ENCODE assay signal across 17 cellular contexts in the genomic region with DNA sequence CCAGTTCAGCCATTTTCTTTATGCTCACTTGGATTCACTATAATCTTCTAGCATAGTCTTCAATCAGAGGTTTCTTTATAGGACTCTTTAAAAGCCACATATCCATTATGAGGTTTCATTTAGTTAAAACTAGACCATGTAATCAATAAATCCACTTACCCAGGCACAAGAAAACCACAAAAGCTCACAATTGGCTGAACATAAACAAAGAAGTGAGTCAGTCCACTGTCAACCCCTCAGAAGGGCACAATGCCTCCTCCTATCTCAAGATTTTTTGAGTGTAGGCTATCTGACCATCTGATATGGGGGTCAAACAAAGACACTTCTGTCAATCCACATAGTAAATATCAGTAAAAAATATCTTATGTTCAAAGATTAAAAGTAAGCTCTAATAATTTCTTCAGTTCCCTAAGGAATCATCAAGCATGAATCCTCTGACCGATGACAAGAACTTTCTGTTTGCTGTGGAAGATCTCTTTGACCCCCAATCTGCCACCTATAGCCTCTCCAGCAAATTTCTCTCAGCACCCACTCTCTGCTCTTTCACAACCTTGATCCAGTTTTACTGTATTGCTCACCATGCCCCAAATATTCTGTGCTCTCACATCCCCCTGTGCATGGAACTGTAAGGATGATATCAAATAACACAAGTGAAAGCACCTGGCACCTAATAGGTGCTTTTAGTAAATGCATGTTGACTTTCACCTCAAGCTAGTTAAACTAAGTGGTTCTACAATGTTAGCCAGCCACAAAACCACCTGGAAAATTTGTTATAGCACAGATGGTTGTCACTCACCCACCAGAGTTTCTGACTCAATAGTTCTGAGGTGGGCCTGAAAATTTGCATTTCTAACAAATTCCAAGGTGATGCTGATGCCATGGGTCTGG. TPM values are rescaled to one million over a fixed set of nuclear protein-coding genes. Genes with fewer than 3 reads are reported as not detected.
DNase-seq lines count a peak whose midpoint lies in the region; ATAC-seq, FAIRE-seq and TF ChIP-seq lines count a peak whose summit lies in the region.
"Had no signal": no experiment of that assay in that cellular context is flagged by ENCODE, and none has a peak within 500 bp of the region (broad histone marks: within the 10 kb centered on the region; RNA-seq: fewer than 3 reads in every experiment).

No MANE protein-coding gene starts in this region.

- H3K4me1 ChIP-seq in A549: peaks cover 61% of the 10 kb centered on the region
- peaks cover 23% of the 10 kb centered on the region for H3K4me1 ChIP-seq in GM12878 (ENCODE audit: control insufficient read depth, insufficient read depth, low read length)
- H3K4me1 ChIP-seq: heart right ventricle had no signal

- POLR2A ChIA-PET in A549 (lab: Yijun Ruan, JAX): no interaction called here
- POLR2A ChIA-PET in GM12878 (lab: Charles Lee): interaction anchor here (0.9 to 1.0 kb wide), 3 partner anchors 14 to 21 kb away, joined by 3 to 5 read pairs (median 3); no protein-coding TSS in a partner anchor

- no peaks in the 10 kb centered on the region for H4K20me1 ChIP-seq in GM12878 (ENCODE audit: control insufficient read depth, insufficient read depth)

- H3K4me2 ChIP-seq in A549 (peak overlapping the region; percentile 22; the same call in 1 of the 3 replicates), GM12878 (ENCODE audit: control insufficient read depth, insufficient read depth) (peak overlapping the region; percentile 13)

- H3K36me3 Mint-ChIP-seq in activated T-helper 2 cell treated with anti-CD3 and anti-CD28 coated beads, Interferon-gamma antibody, Interleukin-2, Interleukin-4, amounts not matched to agents 10 μg/mL and 5 μg/mL and 100 μg/mL, durations not matched to agents 14 hours and 24 hours and 36 hours (ENCODE audit: low read depth): no peaks in the 10 kb centered on the region

- RAD21 ChIA-PET in GM12878 (lab: Charles Lee; ENCODE audit: unreplicated experiment): interaction anchor here (1.2 to 1.5 kb wide), 4 partner anchors 11 to 77 kb away, joined by 5 to 8 read pairs (median 6); no protein-coding TSS in a partner anchor

- peaks cover 9% of the 10 kb centered on the region for H3K27me3 Mint-ChIP-seq in activated T-helper 2 cell treated with anti-CD3 and anti-CD28 coated beads, Interferon-gamma antibody, Interleukin-2, Interleukin-4, amounts not matched to agents 10 μg/mL and 5 μg/mL and 100 μg/mL, durations not matched to agents 14 hours and 24 hours and 36 hours (ENCODE audit: low read depth)

- TF ChIP-seq RAD21 in A549 (conservative IDR thresholded peaks at IDR 0.05 in 1 of 2, IDR thresholded peaks at IDR 0.05 in 1 of 2) (no peak), GM12878 (IDR thresholded peaks at IDR 0.05; ENCODE audit: insufficient read depth, low read depth, low read length) (no peak)

- no peak for TF ChIP-seq EP300 in A549 (IDR thresholded peaks at IDR 0.05)
- TF ChIP-seq EP300 in GM12878 (IDR thresholded peaks at IDR 0.05; ENCODE audit: borderline replicate concordance in 1 of 2, control insufficient read depth in 1 of 2, low read depth in 2 of 2, low read length in 2 of 2): no peak

- no peak overlapping the region for H3K27ac Mint-ChIP-seq in activated T-helper 2 cell treated with anti-CD3 and anti-CD28 coated beads, Interferon-gamma antibody, Interleukin-2, Interleukin-4, amounts not matched to agents 10 μg/mL and 5 μg/mL and 100 μg/mL, durations not matched to agents 14 hours and 24 hours and 36 hours

- no peak overlapping the region for H3K9ac ChIP-seq in GM12878 (ENCODE audit: control insufficient read depth, insufficient read depth, low read length)

- TF ChIP-seq CTCF in A549 (IDR thresholded peaks at IDR 0.05) (no peak), GM12878 (IDR thresholded peaks at IDR 0.05 in 2 of 3, conservative IDR thresholded peaks at IDR 0.05 in 1 of 3; ENCODE audit: control insufficient read depth in 2 of 3, extremely low read depth in 1 of 3, insufficient read depth in 1 of 3, low read depth in 3 of 3, low read length in 3 of 3) (no peak)

- no peaks in the 10 kb centered on the region for H3K9me3 ChIP-seq in A549
- no peaks in the 10 kb centered on the region for H3K9me3 ChIP-seq in GM12878 (replicated peaks; ENCODE audit: control insufficient read depth, insufficient read depth, low read length)
- H3K9me3 ChIP-seq: heart right ventricle had no signal

- peak overlapping the region in 1 of 2 experiments; percentile 17; a peak in 2 of 6 replicates for H3K27ac ChIP-seq in A549
- H3K27ac ChIP-seq in GM12878 (ENCODE audit: control insufficient read depth, insufficient read depth): peak overlapping the region; percentile 46
- H3K27ac ChIP-seq: heart right ventricle, HL-60 had no signal

- no peaks in the 10 kb centered on the region for H3K79me2 ChIP-seq in GM12878 (ENCODE audit: control insufficient read depth, insufficient read depth, low read length)

- H3K36me3 ChIP-seq in GM12878 (ENCODE audit: control insufficient read depth in 2 of 2, insufficient read depth in 2 of 2, low read length in 1 of 2): no peaks in the 10 kb centered on the region
- H3K36me3 ChIP-seq: heart right ventricle had no signal

- intact Hi-C loops in GM12878 (cut with micrococcal nuclease; ENCODE audit: unreplicated experiment): no loop called here
- intact Hi-C loops in posterior vena cava (cut with DNase I): no loop called here
- intact Hi-C loops in activated T-helper 2 cell treated with anti-CD3 and anti-CD28 coated beads, Interferon-gamma antibody, Interleukin-2, Interleukin-4, amounts not matched to agents 10 μg/mL and 5 μg/mL and 100 μg/mL, durations not matched to agents 14 hours and 24 hours and 36 hours (cut with micrococcal nuclease): no loop called here

- H3K4me3 ChIP-seq in A549 (no peak overlapping the region), GM12878 (no peak overlapping the region)
- H3K4me3 ChIP-seq: heart right ventricle, lung had no signal

- in situ Hi-C loops in GM12878 (cut with MboI): no loop called here

- FAIRE-seq in A549 (lab: Jason Lieb, UNC): no peak
- no peak for FAIRE-seq in GM12878 (lab: Jason Lieb, UNC)

- DNase-seq in A549 (ENCODE audit: low read depth in 1 of 2, low spot score in 1 of 2): no peak
- peak; percentile 82 for DNase-seq in NCI-H2029 treated with DMSO at 0.1 percent for 48 hours (lab: John Stamatoyannopoulos, UW)
- peak; percentile 30 for DNase-seq in GM12878 (ENCODE audit: low read depth, low spot score)
- no peak for DNase-seq in T-helper 9 cell
- DNase-seq in posterior vena cava (ENCODE audit: low spot score): no peak
- DNase-seq in activated T-helper 2 cell treated with anti-CD3 and anti-CD28 coated beads, Interferon-gamma antibody, Interleukin-2, Interleukin-4, amounts not matched to agents 10 μg/mL and 5 μg/mL and 100 μg/mL, durations not matched to agents 14 hours and 24 hours and 36 hours (ENCODE audit: low spot score): no peak
- DNase-seq: activated naive CD4-positive, alpha-beta T cell treated with Interleukin-2 at 50 U/mL for 16 hours; dermis blood vessel endothelial cell; heart right ventricle; NCI-H1694 treated with DMSO at 0.1 percent for 48 hours; nucleus accumbens; stimulated activated CD4-positive, alpha-beta T cell treated with anti-CD3 and anti-CD28 coated beads, Interleukin-2, amount 100 ng/mL, for 24 hours had no signal

- H3K4me1 Mint-ChIP-seq in activated T-helper 2 cell treated with anti-CD3 and anti-CD28 coated beads, Interferon-gamma antibody, Interleukin-2, Interleukin-4, amounts not matched to agents 10 μg/mL and 5 μg/mL and 100 μg/mL, durations not matched to agents 14 hours and 24 hours and 36 hours (ENCODE audit: low read depth): peaks cover 7% of the 10 kb centered on the region

- 53% methylated on average over 1 of the region's 1 CpG for WGBS in A549 (ENCODE audit: missing lambda C conversion rate)
- 0% methylated on average over 1 of the region's 1 CpG for WGBS in GM12878 (ENCODE audit: insufficient coverage, insufficient replicate concordance, low lambda C conversion rate, missing lambda C conversion rate)

- BruUV-seq in GM12878 (replicated peaks; lab: Mats Ljungman, UMichigan): no TSS peak

- no peak overlapping the region for H3K4me3 Mint-ChIP-seq in activated T-helper 2 cell treated with anti-CD3 and anti-CD28 coated beads, Interferon-gamma antibody, Interleukin-2, Interleukin-4, amounts not matched to agents 10 μg/mL and 5 μg/mL and 100 μg/mL, durations not matched to agents 14 hours and 24 hours and 36 hours (ENCODE audit: low read depth)

- no peak overlapping the region for H2AFZ ChIP-seq in GM12878 (ENCODE audit: control insufficient read depth, low read depth, low read length)

- CTCF ChIA-PET in A549 (lab: Yijun Ruan, JAX): interaction anchor here (0.6 to 0.7 kb wide), 2 partner anchors 77 to 85 kb away, joined by 3 read pairs; no protein-coding TSS in a partner anchor
- CTCF ChIA-PET in GM12878 (lab: Yijun Ruan, JAX): interaction anchor here (0.6 to 3.4 kb wide), 5 partner anchors 10 to 346 kb away, joined by 3 to 10 read pairs (median 4); no protein-coding TSS in a partner anchor

- TF ChIP-seq POLR2A in A549 (IDR thresholded peaks at IDR 0.05; ENCODE audit: low read length) (no peak), GM12878 (IDR thresholded peaks at IDR 0.05; ENCODE audit: low read depth, low read length) (no peak)

- H3K9me3 Mint-ChIP-seq in activated T-helper 2 cell treated with anti-CD3 and anti-CD28 coated beads, Interferon-gamma antibody, Interleukin-2, Interleukin-4, amounts not matched to agents 10 μg/mL and 5 μg/mL and 100 μg/mL, durations not matched to agents 14 hours and 24 hours and 36 hours: no peaks in the 10 kb centered on the region

- ATAC-seq in A549: no peak
- peak; percentile 16 for ATAC-seq in GM19468 (IDR thresholded peaks at IDR 0.05; ENCODE audit: extremely low read depth, unreplicated experiment)
- peak; percentile 84 for ATAC-seq in GM12878
- no peak for ATAC-seq in HG03439 (IDR thresholded peaks at IDR 0.05; ENCODE audit: unreplicated experiment)
- ATAC-seq: heart right ventricle, Right ventricle myocardium inferior had no signal

- SMC1A ChIA-PET in GM12878 (lab: Charles Lee; ENCODE audit: uncharacterized antibody, unreplicated experiment): interaction anchor here (0.7 to 5.1 kb wide), 11 partner anchors 11 to 254 kb away, joined by 3 to 66 read pairs (median 3); no protein-coding TSS in a partner anchor

- no peaks in the 10 kb centered on the region for H3K27me3 ChIP-seq in GM12878 (replicated peaks in 1 of 2; ENCODE audit: control insufficient read depth in 2 of 2, insufficient read depth in 2 of 2, low read length in 1 of 2)

RNA-seq across cellular contexts. Expression of a gene that starts 16.7 kb away (rescaled TPM):
- polyA plus RNA-seq in A549 (2011; rRNA removed) (6.9 and 7.9 TPM in 2 replicates), A549 (2017; fragmentation: RNase III; extraction: RNeasy Plus Mini Kit Qiagen cat#74134 plus additional on column Dnase treatment) (10.9 to 15.1 TPM (median 13.6 TPM) in 3 replicates), GM12878 (2011; rRNA removed) (0.26 and 0.29 TPM in 2 replicates), GM12878 (2014; fragmentation: Illumina TruSeq; extraction: Trizol) (0.32 and 0.35 TPM in 2 replicates), GM12878 (2014; fragmentation: Nextera tagmentation; extraction: Ambion mirVana) (under 1 TPM; 0.05 to 0.11 TPM), GM12878 (2014; rRNA removed) (0.20 and 0.24 TPM in 2 replicates), GM12878 (2016; fragmentation: Nextera tagmentation; extraction: Ambion mirVana) (under 1 TPM; 0.09 to 0.13 TPM)
- polyA plus RNA-seq in A549 (2012; cell fraction: cytosol; rRNA removed): 1.6 and 2.2 TPM in 2 replicates
- 1.2 and 1.9 TPM in 2 replicates for polyA plus RNA-seq in A549 (2012; cell fraction: nucleus; rRNA removed)
- 12.5 and 13.5 TPM in 2 replicates for polyA minus RNA-seq in A549 (2011; rRNA and poly(A)+ RNA removed)
- total RNA-seq in GM12878 (2013; cell fraction: nucleolus; rRNA removed): 0.64 and 0.69 TPM in 2 replicates
- total RNA-seq in GM12878 (2014; rRNA removed) (0.22 and 0.28 TPM in 2 replicates), GM12878 (2014; rRNA removed; fragmentation: Illumina TruSeq; extraction: Trizol) (0.28 and 0.31 TPM in 2 replicates), GM12878 (2021) (0.21 and 0.28 TPM in 2 replicates), posterior vena cava (under 1 TPM in 1 of 2 donors, not detected in 1; 0.05 TPM)
- polyA plus RNA-seq in GM12878 (2011; ENCODE audit: low read depth): 0.08 TPM
- polyA plus RNA-seq in GM12878 (2011; cell fraction: cytosol; rRNA removed): 0.15 TPM in 2 replicates
- 0.35 and 0.39 TPM in 2 replicates for polyA plus RNA-seq in GM12878 (2011; cell fraction: nucleus; rRNA removed)
- polyA plus RNA-seq in GM12878 (2012): 0.11 and 0.13 TPM in 2 replicates
- 0.29 and 0.41 TPM in 2 replicates for polyA minus RNA-seq in GM12878 (2011; rRNA and poly(A)+ RNA removed)
- 0.13 TPM in 1 of 2 replicates, not detected in the other for polyA minus RNA-seq in GM12878 (2011; cell fraction: cytosol; rRNA and poly(A)+ RNA removed)
- 0.10 and 0.12 TPM in 2 replicates for polyA minus RNA-seq in GM12878 (2011; cell fraction: nucleus; rRNA and poly(A)+ RNA removed)
- total RNA-seq in activated T-helper 2 cell treated with anti-CD3 and anti-CD28 coated beads, Interferon-gamma antibody, Interleukin-2, Interleukin-4, amounts not matched to agents 10 μg/mL and 5 μg/mL and 100 μg/mL, durations not matched to agents 14 hours and 24 hours and 36 hours: 0.07 and 0.09 TPM in 2 replicates
- total RNA-seq: Right ventricle myocardium inferior had no signal

RNA-seq across cellular contexts. Expression of a gene that starts 59.8 kb away (rescaled TPM):
- 12.0 TPM in 2 replicates for polyA plus RNA-seq in A549 (2011; rRNA removed)
- polyA plus RNA-seq in A549 (2012; cell fraction: cytosol; rRNA removed): 16.3 and 19.5 TPM in 2 replicates
- 20.5 and 24.6 TPM in 2 replicates for polyA plus RNA-seq in A549 (2012; cell fraction: nucleus; rRNA removed)
- 9.6 to 11.8 TPM (median 10.9 TPM) in 3 replicates for polyA plus RNA-seq in A549 (2017; fragmentation: RNase III; extraction: RNeasy Plus Mini Kit Qiagen cat#74134 plus additional on column Dnase treatment)
- polyA minus RNA-seq in A549 (2011; rRNA and poly(A)+ RNA removed): 7.6 and 10.1 TPM in 2 replicates
- total RNA-seq in GM12878 (2013; cell fraction: nucleolus; rRNA removed): 27.6 and 29.1 TPM in 2 replicates
- total RNA-seq in GM12878 (2014; rRNA removed): 14.8 and 17.2 TPM in 2 replicates
- total RNA-seq in GM12878 (2014; rRNA removed; fragmentation: Illumina TruSeq; extraction: Trizol): 7.3 and 7.8 TPM in 2 replicates
- total RNA-seq in GM12878 (2021): 18.5 and 20.4 TPM in 2 replicates
- 11.9 TPM for polyA plus RNA-seq in GM12878 (2011; ENCODE audit: low read depth)
- polyA plus RNA-seq in GM12878 (2011; rRNA removed): 15.4 and 18.0 TPM in 2 replicates
- polyA plus RNA-seq in GM12878 (2011; cell fraction: cytosol; rRNA removed): 23.1 and 25.9 TPM in 2 replicates
- 17.7 and 24.2 TPM in 2 replicates for polyA plus RNA-seq in GM12878 (2011; cell fraction: nucleus; rRNA removed)
- polyA plus RNA-seq in GM12878 (2012): 17.6 and 18.6 TPM in 2 replicates
- 6.3 and 9.3 TPM in 2 replicates for polyA plus RNA-seq in GM12878 (2014; fragmentation: Illumina TruSeq; extraction: Trizol)
- polyA plus RNA-seq in GM12878 (2014; fragmentation: Nextera tagmentation; extraction: Ambion mirVana): 1 to 10 TPM; 2.7 to 6.7 TPM
- polyA plus RNA-seq in GM12878 (2014; rRNA removed): 22.1 and 22.9 TPM in 2 replicates
- polyA plus RNA-seq in GM12878 (2016; fragmentation: Nextera tagmentation; extraction: Ambion mirVana): 10 to 100 TPM; 25.7 to 32.4 TPM
- polyA minus RNA-seq in GM12878 (2011; rRNA and poly(A)+ RNA removed): 14.3 and 17.0 TPM in 2 replicates
- polyA minus RNA-seq in GM12878 (2011; cell fraction: cytosol; rRNA and poly(A)+ RNA removed): 7.1 and 9.0 TPM in 2 replicates
- 13.8 and 26.7 TPM in 2 replicates for polyA minus RNA-seq in GM12878 (2011; cell fraction: nucleus; rRNA and poly(A)+ RNA removed)
- total RNA-seq in posterior vena cava: 1 to 10 TPM; 5.7 to 7.8 TPM
- 16.5 and 18.3 TPM in 2 replicates for total RNA-seq in activated T-helper 2 cell treated with anti-CD3 and anti-CD28 coated beads, Interferon-gamma antibody, Interleukin-2, Interleukin-4, amounts not matched to agents 10 μg/mL and 5 μg/mL and 100 μg/mL, durations not matched to agents 14 hours and 24 hours and 36 hours

Comparison
In these comparisons a context has a peak if more than half of its experiments do, and no peak if none do; other contexts are left out.
1. ATAC-seq: peak in GM19468 (single experiment) and GM12878 (single experiment); none in A549 (0 of 2) and HG03439 (single experiment).
2. DNase-seq: peak in NCI-H2029 treated with DMSO at 0.1 percent for 48 hours (single experiment) and GM12878 (single experiment); none in A549 (0 of 2), T-helper 9 cell (single experiment), posterior vena cava (single experiment) and activated T-helper 2 cell treated with anti-CD3 and anti-CD28 coated beads, Interferon-gamma antibody, Interleukin-2, Interleukin-4, amounts not matched to agents 10 μg/mL and 5 μg/mL and 100 μg/mL, durations not matched to agents 14 hours and 24 hours and 36 hours (single experiment).